ENCODE assay signal across 1 cellular context in genomic region chr1:222104097-222104496, GRCh38.
TF ChIP-seq lines count a peak whose summit lies in the region.

No MANE protein-coding gene starts in this region.

TF ChIP-seq in IMR-90, 13 proteins besides CTCF, POLR2A, EP300 and RAD21 (continued from another document):
- no peak for TF ChIP-seq ELK1 (IDR thresholded peaks at IDR 0.05; ENCODE audit: borderline replicate concordance, low read depth, low read length)
- no peak for TF ChIP-seq MXI1 (IDR thresholded peaks at IDR 0.05; ENCODE audit: borderline replicate concordance, low read depth, low read length)
- TF ChIP-seq, protein P1, sequence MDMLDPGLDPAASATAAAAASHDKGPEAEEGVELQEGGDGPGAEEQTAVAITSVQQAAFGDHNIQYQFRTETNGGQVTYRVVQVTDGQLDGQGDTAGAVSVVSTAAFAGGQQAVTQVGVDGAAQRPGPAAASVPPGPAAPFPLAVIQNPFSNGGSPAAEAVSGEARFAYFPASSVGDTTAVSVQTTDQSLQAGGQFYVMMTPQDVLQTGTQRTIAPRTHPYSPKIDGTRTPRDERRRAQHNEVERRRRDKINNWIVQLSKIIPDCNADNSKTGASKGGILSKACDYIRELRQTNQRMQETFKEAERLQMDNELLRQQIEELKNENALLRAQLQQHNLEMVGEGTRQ (IDR thresholded peaks at IDR 0.05; ENCODE audit: low read depth, low read length) = no peak
